In the genomic region with DNA sequence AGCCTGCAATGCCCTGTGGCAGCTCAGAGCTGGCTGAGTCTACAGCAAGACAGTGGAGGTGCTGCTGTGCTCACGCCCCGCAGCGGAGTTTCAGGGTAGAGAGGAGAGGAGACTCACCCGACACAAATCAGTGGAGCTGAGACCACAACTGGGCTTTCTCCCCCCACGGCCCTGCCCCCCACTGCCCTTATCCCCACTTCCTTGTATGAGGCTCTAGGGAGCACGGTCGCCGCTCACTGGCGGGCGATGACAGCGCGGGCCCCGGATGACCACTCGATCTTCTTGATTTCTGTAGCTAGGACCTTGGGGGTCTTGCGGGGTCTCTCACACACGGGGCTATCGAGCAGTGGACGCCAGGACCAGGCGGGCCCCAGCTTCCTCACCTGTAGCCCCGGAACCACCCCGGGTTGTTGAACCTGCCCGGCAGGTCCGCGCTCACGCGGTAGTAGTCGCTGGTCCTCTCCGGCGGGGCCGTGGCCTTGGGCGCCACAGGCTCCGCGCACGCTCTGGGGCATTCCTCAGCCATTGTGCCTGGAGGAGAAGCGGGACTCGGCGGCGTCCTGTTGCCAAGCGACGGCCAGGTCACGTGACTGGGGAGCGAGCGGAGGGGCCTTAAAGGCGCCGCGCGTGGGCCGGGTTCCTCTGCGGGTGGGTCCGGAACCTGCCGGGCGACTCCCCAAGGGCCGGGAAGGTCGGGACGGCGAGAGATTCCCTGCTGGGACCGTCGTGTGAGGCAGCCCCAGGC, we compare ENCODE assay signal across 8 cellular contexts. TPM values are rescaled to one million over a fixed set of nuclear protein-coding genes. Genes with fewer than 3 reads are reported as not detected.
DNase-seq lines count a peak whose midpoint lies in the region; ATAC-seq and TF ChIP-seq lines count a peak whose summit lies in the region.

No MANE protein-coding gene starts in this region.

- H3K9me3 ChIP-seq in NT2/D1 (ENCODE audit: insufficient read depth, low read length) (no peaks in the 10 kb centered on the region), mononuclear cell (ENCODE audit: low read depth, low read length) (no peaks in the 10 kb centered on the region)

- no peak for TF ChIP-seq CTCF in 22Rv1 (IDR thresholded peaks at IDR 0.05)

- H3K27ac ChIP-seq in 22Rv1 (peak overlapping the region; percentile 77), epithelial cell of prostate (no peak overlapping the region)

- ATAC-seq in GM19023 (IDR thresholded peaks at IDR 0.05; ENCODE audit: unreplicated experiment) = peak; percentile 53

- H3K4me1 ChIP-seq in NT2/D1 (ENCODE audit: insufficient read depth, insufficient read length) (peaks cover 19% of the 10 kb centered on the region), mononuclear cell (ENCODE audit: insufficient read depth, low read length) (peaks cover 26% of the 10 kb centered on the region)

- DNase-seq in HUDEP-2 (lab: John Stamatoyannopoulos, UW; ENCODE audit: unreplicated experiment in 76 of 76) (peak in 73 of 76 experiments; percentile 16 to 90 (median 75)), NT2/D1 (ENCODE audit: low read depth, low spot score) (no peak), activated T-cell treated with anti-CD3 and anti-CD28 coated beads for 24 hours (ENCODE audit: low read depth) (peak; percentile 81), epithelial cell of prostate (ENCODE audit: low read depth, low spot score) (peak; percentile 31)
- DNase-seq in stimulated activated CD8-positive, alpha-beta memory T cell treated with anti-CD3 and anti-CD28 coated beads, Interleukin-15, amount 100 ng/mL, for 4 hours (ENCODE audit: low read depth in 2 of 2) = peak; percentile 79 to 83

- H3K27me3 ChIP-seq in NT2/D1 (ENCODE audit: insufficient read depth, insufficient read length) = no peaks in the 10 kb centered on the region
- H3K27me3 ChIP-seq in mononuclear cell (ENCODE audit: insufficient read depth, low read length) = no peaks in the 10 kb centered on the region

- H3K36me3 ChIP-seq in NT2/D1 (ENCODE audit: insufficient read depth, insufficient read length, low read length) = peaks cover 40% of the 10 kb centered on the region

- H3K9ac ChIP-seq in NT2/D1 (ENCODE audit: insufficient read length, low read depth) = peak overlapping the region; percentile 97

- H3K4me3 ChIP-seq in NT2/D1 (ENCODE audit: insufficient read length, low read depth) (peak overlapping the region; percentile 97), mononuclear cell (ENCODE audit: low read length) (peak overlapping the region; percentile 62)

RNA-seq across cellular contexts. Expression of a gene that starts 1.0 kb away (rescaled TPM):
- 12.5 TPM for total RNA-seq in mononuclear cell

RNA-seq across cellular contexts. Expression of a gene that starts 19.9 kb away (rescaled TPM):
- total RNA-seq in mononuclear cell = 1.5 TPM

RNA-seq across cellular contexts. Expression of a gene that starts 21.7 kb away (rescaled TPM):
- total RNA-seq in mononuclear cell = not detected

RNA-seq across cellular contexts. Expression of a gene that starts 46.4 kb away (rescaled TPM):
- total RNA-seq in mononuclear cell = not detected
